Comparison of ENCODE assay signal across 24 cellular contexts in the genomic region with DNA sequence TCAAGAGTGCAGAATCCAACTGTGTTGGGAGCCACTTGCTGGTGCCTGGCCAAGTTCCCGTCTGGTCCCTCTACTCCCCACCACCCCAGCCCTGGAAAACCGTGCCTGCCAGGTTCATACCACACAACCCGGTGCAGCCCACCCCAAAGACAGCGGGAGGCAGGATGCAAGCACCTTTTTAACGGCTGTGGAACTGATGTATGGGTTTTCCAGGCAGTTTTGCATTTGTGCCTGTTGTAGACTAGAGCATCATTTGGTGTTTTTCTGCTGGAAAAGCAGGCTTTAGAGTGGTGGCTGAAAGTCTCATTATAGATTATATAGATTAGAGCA. TPM values are rescaled to one million over a fixed set of nuclear protein-coding genes. Genes with fewer than 3 reads are reported as not detected.
DNase-seq lines count a peak whose midpoint lies in the region; FAIRE-seq and TF ChIP-seq lines count a peak whose summit lies in the region.
"Had no signal": no experiment of that assay in that cellular context is flagged by ENCODE, and none has a peak within 500 bp of the region (broad histone marks: within the 10 kb centered on the region; RNA-seq: fewer than 3 reads in every experiment).

No MANE protein-coding gene starts in this region.

- no peak overlapping the region for H2BK20ac ChIP-seq in H9 (ENCODE audit: low read depth, low read length, poor library complexity, severe bottlenecking)

- H3K36me3 ChIP-seq in kidney (ENCODE audit: control insufficient read depth in 1 of 2, insufficient read depth in 2 of 2, low read length in 2 of 2) (no peaks in the 10 kb centered on the region), spleen (peaks cover 0 to 77% (median 19%) of the 10 kb centered on the region in 6 donors), esophagus muscularis mucosa (peaks cover 0 to 44% (median 17%) of the 10 kb centered on the region in 4 donors)

- TF ChIP-seq EP300 in esophagus muscularis mucosa (IDR thresholded peaks at IDR 0.05): no peak

- no peak overlapping the region for H3K56ac ChIP-seq in H9 (ENCODE audit: insufficient read length, low read depth, low read length)

- no peaks in the 10 kb centered on the region for H3K23me2 ChIP-seq in H9 (ENCODE audit: insufficient read length, low read depth, low read length, poor library complexity, severe bottlenecking)

- H3K9me3 Mint-ChIP-seq in H9: peaks cover 3 to 6% of the 10 kb centered on the region in 2 experiments; a peak in 4 of 5 replicates

- DNase-seq in H9 (peak; percentile 18), RWPE1 (ENCODE audit: low spot score) (no peak), kidney (peak; percentile 20), spleen (peak; percentile 32), cerebellar nuclear complex (lab: John Stamatoyannopoulos, UW) (no peak), esophagus muscularis mucosa (ENCODE audit: extremely low spot score) (no peak), GF-D8 (lab: John Stamatoyannopoulos, UW) (no peak)
- DNase-seq: DMS53, GDM1, NCI-H1092 treated with DMSO at 0.1 percent for 48 hours, NCI-H1436 treated with DMSO at 0.1 percent for 48 hours, NCI-H1930, NCI-H2227 treated with DMSO at 0.1 percent for 48 hours, NCI-H510A, PC-9, RPMI8226, SIG-M5, SK-N-SH had no signal

- no peak overlapping the region for H3T11ph ChIP-seq in H9 (ENCODE audit: low read length)

- intact Hi-C loops in kidney (cut with DNase I) (no loop called here), spleen (cut with DNase I; ENCODE audit: low total_unique reads) (no loop called here), esophagus muscularis mucosa (cut with DNase I) (no loop called here)

- no peak overlapping the region for H3K4me3 Mint-ChIP-seq in H9

- FAIRE-seq in kidney (lab: Jason Lieb, UNC): no peak
- FAIRE-seq: D721Med, HTR-8/SVneo had no signal

- peak overlapping the region in 1 of 3 experiments; percentile 66; a peak in 1 of 7 replicates for H3K27ac Mint-ChIP-seq in H9

- H2BK120ac ChIP-seq in H9 (ENCODE audit: low read depth, low read length, poor library complexity, severe bottlenecking): no peak overlapping the region

- POLR2A ChIA-PET in RWPE1 (lab: Yijun Ruan, JAX; ENCODE audit: low non-redundant PET): no interaction called here

- TF ChIP-seq POLR2A in spleen (IDR thresholded peaks at IDR 0.05): no peak
- no peak for TF ChIP-seq POLR2A in esophagus muscularis mucosa (IDR thresholded peaks at IDR 0.05; ENCODE audit: low read depth)

- no peak overlapping the region for H3K9ac ChIP-seq in H9 (ENCODE audit: extremely low read depth, insufficient read length, low read length)
- H3K9ac ChIP-seq in kidney (ENCODE audit: low read length in 2 of 2): no peak overlapping the region
- H3K9ac ChIP-seq: KMS-11, SK-N-SH had no signal

- WGBS in H9 (ENCODE audit: extremely low coverage, insufficient read length, low lambda C conversion rate): no CpG with 5 or more reads among the region's 5 CpGs
- WGBS in spleen, 5 donors: 84 to 100% (median 96%) methylated on average over 5 of the region's 5 CpGs
- WGBS in esophagus muscularis mucosa: 90% methylated on average over 4 of the region's 5 CpGs

- H3K4me3 ChIP-seq in kidney (ENCODE audit: low read length in 2 of 2) (no peak overlapping the region), spleen (no peak overlapping the region), esophagus muscularis mucosa (no peak overlapping the region)
- H3K4me3 ChIP-seq: HAP-1, PC-9 had no signal

- peaks cover 14% of the 10 kb centered on the region; the same call in 1 of the 2 replicates for H3K79me2 ChIP-seq in H9 (ENCODE audit: insufficient read depth, low read length)

- no peak overlapping the region for H2BK12ac ChIP-seq in H9 (ENCODE audit: insufficient read length, low read depth, low read length)

- no peak overlapping the region for H4K91ac ChIP-seq in H9 (ENCODE audit: insufficient read length, low read depth, low read length)

- H3K14ac ChIP-seq in H9 (ENCODE audit: insufficient read depth, low read length): no peak overlapping the region

- H3K27me3 ChIP-seq in H9 (ENCODE audit: insufficient read depth, low read length) (no peaks in the 10 kb centered on the region), spleen (replicated peaks in 1 of 7) (no peaks in the 10 kb centered on the region), esophagus muscularis mucosa (no peaks in the 10 kb centered on the region)
- H3K27me3 ChIP-seq: BE2C had no signal

- no peak overlapping the region for H4K8ac ChIP-seq in H9 (replicated peaks; ENCODE audit: insufficient read length, low read depth, low read length)

- no peaks in the 10 kb centered on the region for H3K27me3 Mint-ChIP-seq in H9 (ENCODE audit: low read depth)

- H3K27ac ChIP-seq in H9 (ENCODE audit: insufficient read length, low read depth, low read length): no peak overlapping the region
- 0 out of 2 replicates have a peak overlapping the region, but pooled peaks have one; percentile 5 for H3K27ac ChIP-seq in RWPE1
- no peak overlapping the region for H3K27ac ChIP-seq in kidney (ENCODE audit: low read depth in 2 of 2, low read length in 2 of 2)
- no peak overlapping the region for H3K27ac ChIP-seq in spleen
- no peak overlapping the region for H3K27ac ChIP-seq in esophagus muscularis mucosa (replicated peaks in 1 of 4)
- H3K27ac ChIP-seq: KMS-11, PC-9 had no signal

- H2BK15ac ChIP-seq in H9 (ENCODE audit: low read depth, low read length): no peak overlapping the region

- H3K36me3 Mint-ChIP-seq in H9 (ENCODE audit: insufficient read depth in 1 of 3, low read depth in 3 of 3): peaks cover 53 to 59% (median 58%) of the 10 kb centered on the region in 3 experiments

- no peaks in the 10 kb centered on the region for H3K9me3 ChIP-seq in H9 (ENCODE audit: control insufficient read depth, low read depth, low read length)
- no peaks in the 10 kb centered on the region for H3K9me3 ChIP-seq in kidney (ENCODE audit: control insufficient read depth in 1 of 2, low read length in 2 of 2)
- peaks cover 0 to 7% (median 0%) of the 10 kb centered on the region in 8 donors for H3K9me3 ChIP-seq in spleen
- H3K9me3 ChIP-seq in esophagus muscularis mucosa: no peaks in the 10 kb centered on the region
- H3K9me3 ChIP-seq: BE2C, HAP-1, SK-N-SH had no signal

- no peak overlapping the region for H3K18ac ChIP-seq in H9 (ENCODE audit: insufficient read length, low read depth, low read length)

- H3K4me1 ChIP-seq in H9 (ENCODE audit: insufficient read depth, low read length) (no peaks in the 10 kb centered on the region), kidney (ENCODE audit: control insufficient read depth in 1 of 2, insufficient read depth in 1 of 2, low read depth in 1 of 2, low read length in 2 of 2) (no peaks in the 10 kb centered on the region), spleen (no peaks in the 10 kb centered on the region), esophagus muscularis mucosa (no peaks in the 10 kb centered on the region)
- H3K4me1 ChIP-seq: BE2C, HAP-1 had no signal

- H3K4me2 ChIP-seq in H9 (ENCODE audit: insufficient read depth, insufficient read length, low read length): no peak overlapping the region
- H3K4me2 ChIP-seq: KMS-11, PC-9, SK-N-SH had no signal

- H4K20me1 ChIP-seq in H9 (ENCODE audit: control insufficient read depth, insufficient read depth, insufficient read length): no peaks in the 10 kb centered on the region

- H2BK5ac ChIP-seq in H9 (ENCODE audit: insufficient read length, low read length): no peak overlapping the region

- peaks cover 7% of the 10 kb centered on the region for H3K79me1 ChIP-seq in H9 (ENCODE audit: insufficient read depth, low read depth, low read length, poor library complexity, severe bottlenecking)

- no peak overlapping the region for H2AK5ac ChIP-seq in H9 (ENCODE audit: insufficient read length, low read length)

- TF ChIP-seq CTCF in H9 (conservative IDR thresholded peaks at IDR 0.05) (no peak), RWPE1 (conservative IDR thresholded peaks at IDR 0.05; ENCODE audit: low read depth) (no peak), kidney (IDR thresholded peaks at IDR 0.05; ENCODE audit: borderline replicate concordance, extremely low read depth, insufficient read depth) (no peak), spleen (IDR thresholded peaks at IDR 0.05 in 8 of 11, conservative IDR thresholded peaks at IDR 0.05 in 3 of 11) (no peak), esophagus muscularis mucosa (IDR thresholded peaks at IDR 0.05) (no peak)

- CTCF ChIA-PET in RWPE1 (lab: Yijun Ruan, JAX): no interaction called here

- no peak overlapping the region for H3K4ac ChIP-seq in H9 (ENCODE audit: low read depth, low read length)

- no peak overlapping the region for H2AFZ ChIP-seq in H9 (ENCODE audit: low read length)
- H2AFZ ChIP-seq: PC-9 had no signal

- H3K4me1 Mint-ChIP-seq in H9: peaks cover 16% of the 10 kb centered on the region in 2 experiments

- no peak overlapping the region for H4K5ac ChIP-seq in H9 (ENCODE audit: insufficient read length, low read depth, low read length)

- H3K23ac ChIP-seq in H9 (ENCODE audit: insufficient read length, low read depth, low read length): no peak overlapping the region

RNA-seq across cellular contexts. Expression of gene TFDP1, which starts 13.5 kb away (rescaled TPM):
- 109 and 111 TPM in 2 replicates for total RNA-seq in H9 (2021)
- 46.9 TPM for total RNA-seq in kidney
- 33.8 TPM for polyA plus RNA-seq in kidney (ENCODE audit: insufficient read depth, low read depth, low replicate concordance)
- total RNA-seq in spleen: 10 to 100 TPM; 47.5 to 91.7 (median 59.4) TPM
- 10 to 100 TPM; 21.7 to 42.4 (median 40.1) TPM for polyA plus RNA-seq in spleen
- total RNA-seq in esophagus muscularis mucosa: 10 to 100 TPM; 30.7 to 42.2 (median 32.1) TPM

RNA-seq across cellular contexts. Expression of gene ATP4B, which starts 60.0 kb away (rescaled TPM):
- total RNA-seq in H9 (2021): not detected in 2 replicates
- total RNA-seq in kidney: 0.16 TPM
- 0.45 TPM for polyA plus RNA-seq in kidney (ENCODE audit: insufficient read depth, low read depth, low replicate concordance)
- under 1 TPM in 3 of 7 donors, not detected in 4; 0.32 to 0.46 (median 0.43) TPM for total RNA-seq in spleen
- under 1 TPM; 0.09 to 0.15 (median 0.13) TPM for polyA plus RNA-seq in spleen
- not detected for total RNA-seq in esophagus muscularis mucosa
- total RNA-seq: A673, PC-9 had no signal
- polyA plus RNA-seq: SK-N-SH had no signal

Comparison
In these comparisons a context has a peak if more than half of its experiments do, and no peak if none do; other contexts are left out.
1. DNase-seq: peak in H9 (single experiment), kidney (single experiment) and spleen (single experiment); none in RWPE1 (single experiment), cerebellar nuclear complex (0 of 2), esophagus muscularis mucosa (single experiment) and GF-D8 (single experiment).